Comparison of ENCODE assay signal across 18 cellular contexts in genomic region chr16:1258218-1258587, GRCh38. TPM values are rescaled to one million over a fixed set of nuclear protein-coding genes. Genes with fewer than 3 reads are reported as not detected.
"Had no signal": no experiment of that assay in that cellular context is flagged by ENCODE, and none has a peak within 500 bp of the region (broad histone marks: within the 10 kb centered on the region; RNA-seq: fewer than 3 reads in every experiment).

No MANE protein-coding gene starts in this region.

- DNase-seq: activated CD4-positive, alpha-beta memory T cell treated with anti-CD3 and anti-CD28 coated beads for 36 hours; activated effector memory CD4-positive, alpha-beta T cell treated with Interleukin-2 at 50 U/mL for 16 hours; activated naive CD4-positive, alpha-beta T cell treated with anti-CD3 and anti-CD28 coated beads, Interleukin-2, amount 50 U/mL, for 16 hours; activated T-cell treated with anti-CD3 and anti-CD28 coated beads, Interleukin-2, amount 50 U/mL, for 4 hours; endodermal cell; heart right ventricle; left cardiac atrium; lower lobe of right lung; ovary; right lobe of liver; T-helper 9 cell; thyroid gland; uterus had no signal

- H3K9me3 Mint-ChIP-seq: activated CD4-positive, alpha-beta memory T cell treated with anti-CD3 and anti-CD28 coated beads for 36 hours; activated T-cell treated with anti-CD3 and anti-CD28 coated beads, Interleukin-2, amount 50 U/mL, for 4 hours; endodermal cell; neural crest cell had no signal

- H3K4me1 ChIP-seq: heart right ventricle, lower lobe of right lung, right lobe of liver, uterus had no signal

- ATAC-seq: activated T-cell treated with anti-CD3 and anti-CD28 coated beads, Interleukin-2, amount 50 U/mL, for 4 hours; gastroesophageal sphincter; heart right ventricle; left cardiac atrium; lower lobe of right lung; right lobe of liver had no signal

- H3K4me1 Mint-ChIP-seq: endodermal cell, neural crest cell had no signal

- H3K27me3 ChIP-seq: ovary, thyroid gland had no signal

- H3K27ac Mint-ChIP-seq: activated CD4-positive, alpha-beta memory T cell treated with anti-CD3 and anti-CD28 coated beads for 36 hours; endodermal cell had no signal

- H3K36me3 ChIP-seq: gastroesophageal sphincter, heart right ventricle, lower lobe of right lung, ovary, right lobe of liver, thyroid gland, uterus had no signal

- H3K36me3 Mint-ChIP-seq: activated CD4-positive, alpha-beta memory T cell treated with anti-CD3 and anti-CD28 coated beads for 36 hours had no signal

- H3K27ac ChIP-seq: gastroesophageal sphincter, heart right ventricle, lower lobe of right lung, ovary, right lobe of liver, thyroid gland, uterus had no signal

- H3K4me3 ChIP-seq: heart right ventricle, lower lobe of right lung, ovary, right lobe of liver, thyroid gland, uterus had no signal

- H3K9me3 ChIP-seq: gastroesophageal sphincter, heart right ventricle, lower lobe of right lung, ovary, right lobe of liver, thyroid gland, uterus had no signal

- H3K4me3 Mint-ChIP-seq: activated CD4-positive, alpha-beta memory T cell treated with anti-CD3 and anti-CD28 coated beads for 36 hours; endodermal cell; neural crest cell had no signal

RNA-seq across cellular contexts. Expression of gene TPSD1, which starts 2.3 kb away (rescaled TPM):
- total RNA-seq: activated CD4-positive, alpha-beta memory T cell treated with anti-CD3 and anti-CD28 coated beads for 36 hours; dermis microvascular lymphatic vessel endothelial cell; endodermal cell; epithelial cell of proximal tubule; neural crest cell; pulmonary artery endothelial cell; right lobe of liver had no signal

RNA-seq across cellular contexts. Expression of gene TPSAB1, which starts 17.7 kb away (rescaled TPM):
- total RNA-seq: activated CD4-positive, alpha-beta memory T cell treated with anti-CD3 and anti-CD28 coated beads for 36 hours; dermis microvascular lymphatic vessel endothelial cell; endodermal cell; epithelial cell of proximal tubule; neural crest cell; pulmonary artery endothelial cell had no signal

RNA-seq across cellular contexts. Expression of gene TPSB2, which starts 28.2 kb away (rescaled TPM):
- total RNA-seq: activated CD4-positive, alpha-beta memory T cell treated with anti-CD3 and anti-CD28 coated beads for 36 hours; dermis microvascular lymphatic vessel endothelial cell; endodermal cell; epithelial cell of proximal tubule; neural crest cell; pulmonary artery endothelial cell had no signal

RNA-seq across cellular contexts. Expression of gene TPSG1, which starts 33.1 kb away (rescaled TPM):
- total RNA-seq: activated CD4-positive, alpha-beta memory T cell treated with anti-CD3 and anti-CD28 coated beads for 36 hours; activated T-cell treated with anti-CD3 and anti-CD28 coated beads, Interleukin-2, amount 50 U/mL, for 4 hours; dermis microvascular lymphatic vessel endothelial cell; endodermal cell; epithelial cell of proximal tubule; neural crest cell; pulmonary artery endothelial cell; thyroid gland had no signal
